ENCODE assay signal across 8 cellular contexts in the genomic region with DNA sequence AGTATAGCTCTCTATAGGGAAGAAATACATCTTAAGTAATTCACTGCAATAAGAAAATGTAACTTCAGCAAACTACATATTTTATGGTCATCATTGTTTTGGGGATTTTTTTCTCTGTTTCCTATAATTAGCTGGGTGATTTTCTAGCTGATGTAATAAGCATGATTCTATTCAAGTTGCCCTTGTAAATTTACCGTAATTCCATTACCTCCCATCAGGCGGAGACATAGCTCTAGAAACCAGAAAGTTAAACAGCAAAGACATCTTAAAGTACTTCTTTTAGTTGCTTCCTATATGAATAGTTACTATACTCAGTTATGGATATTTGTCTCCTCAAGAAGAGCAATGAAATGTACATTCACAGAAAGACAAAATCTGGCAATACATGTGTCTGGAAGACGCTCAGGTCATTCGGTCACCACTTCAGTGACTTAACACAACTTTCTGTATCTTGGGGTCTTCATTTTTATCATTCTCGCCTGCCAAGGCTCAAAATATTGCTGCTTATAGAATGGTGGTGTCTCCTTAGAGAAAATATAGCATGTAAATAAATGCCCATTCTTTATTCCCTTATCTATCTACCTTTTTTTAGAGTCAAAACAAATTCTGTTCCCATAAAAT.
DNase-seq lines count a peak whose midpoint lies in the region; ATAC-seq and TF ChIP-seq lines count a peak whose summit lies in the region.

No MANE protein-coding gene starts in this region.

- H3K4me3 ChIP-seq in Panc1 (ENCODE audit: low read depth in 2 of 2, low read length in 2 of 2) (no peak overlapping the region), foreskin fibroblast (ENCODE audit: low read depth in 1 of 2, low read length in 2 of 2) (no peak overlapping the region), ovary (no peak overlapping the region), uterus (no peak overlapping the region), dorsolateral prefrontal cortex (no peak overlapping the region)

- ATAC-seq in GM19438 (IDR thresholded peaks at IDR 0.05; ENCODE audit: low read depth, unreplicated experiment) (peak; percentile 65), HG03558 (IDR thresholded peaks at IDR 0.05; ENCODE audit: extremely low read depth, unreplicated experiment) (peak; percentile 82), Panc1 (peak; percentile 70; the same call in 1 of the 2 replicates)

- TF ChIP-seq EP300 in ovary (IDR thresholded peaks at IDR 0.05): no peak

- CTCF ChIA-PET in Panc1 (lab: Charles Lee): interaction anchor here (1.1 kb wide), 1 partner anchor 86 kb away, joined by 9 read pairs; no protein-coding TSS in a partner anchor

- DNase-seq in DMS53 treated with DMSO at 0.1 percent for 48 hours (lab: John Stamatoyannopoulos, UW; ENCODE audit: unreplicated experiment) (peak; percentile 45), Panc1 (ENCODE audit: low read depth, low spot score) (peak; percentile 74), foreskin fibroblast (peak; percentile 45 to 79), ovary (no peak), uterus (no peak), dorsolateral prefrontal cortex (no peak)

- in situ Hi-C loops in Panc1 (cut with HindIII; ENCODE audit: low pct_unique_long_range_greater_than_20kb, low sequenced_read_pairs): no loop called here

- POLR2A ChIA-PET in Panc1 (lab: Charles Lee): no interaction called here

- H3K27me3 ChIP-seq in Panc1 (ENCODE audit: control insufficient read depth, insufficient read depth, low read length) (no peaks in the 10 kb centered on the region; the same call in 1 of the 2 replicates), ovary (no peaks in the 10 kb centered on the region), uterus (no peaks in the 10 kb centered on the region), dorsolateral prefrontal cortex (no peaks in the 10 kb centered on the region)

- WGBS in ovary, 3 donors: 61 to 73% (median 68%) methylated on average over 5 of the region's 5 CpGs

- H3K27ac ChIP-seq in Panc1 (ENCODE audit: low read length) (no peak overlapping the region; the same call in 1 of the 2 replicates), ovary (no peak overlapping the region), uterus (no peak overlapping the region), dorsolateral prefrontal cortex (no peak overlapping the region)

- intact Hi-C loops in Panc1 (cut with micrococcal nuclease; ENCODE audit: unreplicated experiment) (loop anchor here (1.0 kb wide), 1 partner anchor 86 kb away; no protein-coding TSS in a partner anchor), ovary (cut with DNase I) (no loop called here), uterus (cut with DNase I; ENCODE audit: low total_unique reads) (no loop called here), dorsolateral prefrontal cortex (cut with DNase I) (no loop called here)

- TF ChIP-seq CTCF in Panc1 (IDR thresholded peaks at IDR 0.05) (peak; percentile 70; the same call in 1 of the 2 replicates), foreskin fibroblast (IDR thresholded peaks at IDR 0.05; ENCODE audit: low read depth, low read length) (peak; percentile 53), ovary (IDR thresholded peaks at IDR 0.05) (no peak), uterus (IDR thresholded peaks at IDR 0.05) (no peak), dorsolateral prefrontal cortex (IDR thresholded peaks at IDR 0.05 in 54 of 56, conservative IDR thresholded peaks at IDR 0.05 in 2 of 56; ENCODE audit: low read depth in 1 of 56, partially characterized antibody in 56 of 56) (peak in 6 of 56 donors; percentile 12 to 34 (median 15))

- H3K36me3 ChIP-seq in Panc1 (ENCODE audit: control insufficient read depth, insufficient read depth, low read length): no peaks in the 10 kb centered on the region
- H3K36me3 ChIP-seq in ovary: no peaks in the 10 kb centered on the region
- H3K36me3 ChIP-seq in uterus: no peaks in the 10 kb centered on the region

- BruUV-seq in Panc1 (replicated peaks; lab: Mats Ljungman, UMichigan): no TSS peak

- no peaks in the 10 kb centered on the region for H3K9me3 ChIP-seq in Panc1 (ENCODE audit: control insufficient read depth, insufficient read depth, low read depth, low read length)
- no peaks in the 10 kb centered on the region for H3K9me3 ChIP-seq in ovary
- no peaks in the 10 kb centered on the region for H3K9me3 ChIP-seq in uterus

- H3K4me1 ChIP-seq in Panc1 (ENCODE audit: control insufficient read depth, insufficient read depth, low read length): no peaks in the 10 kb centered on the region
- H3K4me1 ChIP-seq in ovary (ENCODE audit: insufficient read depth): no peaks in the 10 kb centered on the region
- no peaks in the 10 kb centered on the region for H3K4me1 ChIP-seq in uterus

- TF ChIP-seq POLR2A in ovary (IDR thresholded peaks at IDR 0.05) (no peak), uterus (IDR thresholded peaks at IDR 0.05) (no peak)

Comparison
In these comparisons a context has a peak if more than half of its experiments do, and no peak if none do; other contexts are left out.
1. DNase-seq: peak in DMS53 treated with DMSO at 0.1 percent for 48 hours (single experiment), Panc1 (single experiment) and foreskin fibroblast (2 of 2); none in ovary (0 of 5), uterus (0 of 2) and dorsolateral prefrontal cortex (0 of 10).
2. CTCF ChIP-seq: peak in Panc1 (single experiment) and foreskin fibroblast (single experiment); none in ovary (0 of 3) and uterus (0 of 4).
3. Peak in every context shown above with its lines, with median percentiles within 50 percentile points of each other: ATAC-seq.